Comparison of ENCODE assay signal across 1 cellular context in the genomic region with DNA sequence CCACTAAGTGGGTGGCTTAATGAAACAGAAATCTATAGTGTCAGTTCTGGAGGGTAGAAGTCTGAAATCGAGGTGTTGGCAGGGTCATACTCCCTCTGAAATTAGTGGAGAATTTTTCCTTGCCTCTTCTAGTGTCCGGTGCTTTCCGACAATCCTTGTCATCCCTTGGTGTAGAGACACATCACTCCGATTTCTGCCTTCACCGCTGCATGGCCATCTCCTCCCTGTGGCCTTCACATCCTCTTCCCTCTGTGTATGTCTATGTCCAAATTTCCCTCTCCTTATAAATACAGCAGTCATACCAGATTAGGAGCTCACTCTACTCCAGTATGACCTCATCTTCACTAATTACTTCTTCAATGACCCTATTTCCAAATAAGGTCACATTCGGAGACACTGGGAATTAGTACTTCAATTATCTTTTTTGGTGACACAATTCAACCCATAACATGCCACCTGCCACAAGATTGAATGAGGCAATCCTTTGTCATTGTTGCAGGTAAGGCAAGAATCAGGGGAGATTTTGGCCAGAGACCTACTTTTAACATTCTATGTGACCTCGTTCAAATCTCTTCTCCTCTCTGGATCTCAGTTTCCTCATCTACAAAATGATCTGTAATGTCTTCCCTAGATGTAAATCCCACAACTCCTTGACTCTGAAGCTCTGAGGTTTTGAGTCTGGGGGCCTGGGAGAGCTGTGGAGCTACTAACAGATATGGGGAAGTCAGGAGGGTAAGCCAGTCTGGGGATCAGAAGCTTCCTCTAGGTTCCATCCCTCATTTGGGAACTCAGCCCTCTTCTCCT.
TF ChIP-seq lines count a peak whose summit lies in the region.

No MANE protein-coding gene starts in this region.

TF ChIP-seq in K562, 482 proteins besides CTCF, POLR2A, EP300 and RAD21:
- no peak for TF ChIP-seq ZC3H11A (IDR thresholded peaks at IDR 0.05; ENCODE audit: low read depth, low read length)
- TF ChIP-seq ATF7 (IDR thresholded peaks at IDR 0.05) = peak; percentile 84
- TF ChIP-seq ARHGAP35 (IDR thresholded peaks at IDR 0.05; ENCODE audit: partially characterized antibody) = no peak
- TF ChIP-seq, protein P1, sequence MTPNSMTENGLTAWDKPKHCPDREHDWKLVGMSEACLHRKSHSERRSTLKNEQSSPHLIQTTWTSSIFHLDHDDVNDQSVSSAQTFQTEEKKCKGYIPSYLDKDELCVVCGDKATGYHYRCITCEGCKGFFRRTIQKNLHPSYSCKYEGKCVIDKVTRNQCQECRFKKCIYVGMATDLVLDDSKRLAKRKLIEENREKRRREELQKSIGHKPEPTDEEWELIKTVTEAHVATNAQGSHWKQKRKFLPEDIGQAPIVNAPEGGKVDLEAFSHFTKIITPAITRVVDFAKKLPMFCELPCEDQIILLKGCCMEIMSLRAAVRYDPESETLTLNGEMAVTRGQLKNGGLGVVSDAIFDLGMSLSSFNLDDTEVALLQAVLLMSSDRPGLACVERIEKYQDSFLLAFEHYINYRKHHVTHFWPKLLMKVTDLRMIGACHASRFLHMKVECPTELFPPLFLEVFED (CRISPR knock-in tag; conservative IDR thresholded peaks at IDR 0.05) = 0 out of 2 replicates have a peak, but pooled peaks have one; percentile 30
- peak; percentile 49; the same call in 1 of the 2 replicates for TF ChIP-seq GTF2E2 (tag; IDR thresholded peaks at IDR 0.05)
- TF ChIP-seq, protein P2, sequence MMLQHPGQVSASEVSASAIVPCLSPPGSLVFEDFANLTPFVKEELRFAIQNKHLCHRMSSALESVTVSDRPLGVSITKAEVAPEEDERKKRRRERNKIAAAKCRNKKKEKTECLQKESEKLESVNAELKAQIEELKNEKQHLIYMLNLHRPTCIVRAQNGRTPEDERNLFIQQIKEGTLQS (IDR thresholded peaks at IDR 0.05) = peak; percentile 88
- TF ChIP-seq, protein P2 (CRISPR knock-in tag; conservative IDR thresholded peaks at IDR 0.05) = no peak
- TF ChIP-seq, protein P3, sequence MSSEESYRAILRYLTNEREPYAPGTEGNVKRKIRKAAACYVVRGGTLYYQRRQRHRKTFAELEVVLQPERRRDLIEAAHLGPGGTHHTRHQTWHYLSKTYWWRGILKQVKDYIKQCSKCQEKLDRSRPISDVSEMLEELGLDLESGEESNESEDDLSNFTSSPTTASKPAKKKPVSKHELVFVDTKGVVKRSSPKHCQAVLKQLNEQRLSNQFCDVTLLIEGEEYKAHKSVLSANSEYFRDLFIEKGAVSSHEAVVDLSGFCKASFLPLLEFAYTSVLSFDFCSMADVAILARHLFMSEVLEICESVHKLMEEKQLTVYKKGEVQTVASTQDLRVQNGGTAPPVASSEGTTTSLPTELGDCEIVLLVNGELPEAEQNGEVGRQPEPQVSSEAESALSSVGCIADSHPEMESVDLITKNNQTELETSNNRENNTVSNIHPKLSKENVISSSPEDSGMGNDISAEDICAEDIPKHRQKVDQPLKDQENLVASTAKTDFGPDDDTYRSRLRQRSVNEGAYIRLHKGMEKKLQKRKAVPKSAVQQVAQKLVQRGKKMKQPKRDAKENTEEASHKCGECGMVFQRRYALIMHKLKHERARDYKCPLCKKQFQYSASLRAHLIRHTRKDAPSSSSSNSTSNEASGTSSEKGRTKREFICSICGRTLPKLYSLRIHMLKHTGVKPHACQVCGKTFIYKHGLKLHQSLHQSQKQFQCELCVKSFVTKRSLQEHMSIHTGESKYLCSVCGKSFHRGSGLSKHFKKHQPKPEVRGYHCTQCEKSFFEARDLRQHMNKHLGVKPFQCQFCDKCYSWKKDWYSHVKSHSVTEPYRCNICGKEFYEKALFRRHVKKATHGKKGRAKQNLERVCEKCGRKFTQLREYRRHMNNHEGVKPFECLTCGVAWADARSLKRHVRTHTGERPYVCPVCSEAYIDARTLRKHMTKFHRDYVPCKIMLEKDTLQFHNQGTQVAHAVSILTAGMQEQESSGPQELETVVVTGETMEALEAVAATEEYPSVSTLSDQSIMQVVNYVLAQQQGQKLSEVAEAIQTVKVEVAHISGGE (CRISPR knock-in tag; IDR thresholded peaks at IDR 0.05) = 0 out of 6 replicates have a peak, but pooled peaks of 1 of the 3 experiments have one; percentile 5
- no peak for TF ChIP-seq PYGO2 (tag; IDR thresholded peaks at IDR 0.05)
- TF ChIP-seq, protein P4, sequence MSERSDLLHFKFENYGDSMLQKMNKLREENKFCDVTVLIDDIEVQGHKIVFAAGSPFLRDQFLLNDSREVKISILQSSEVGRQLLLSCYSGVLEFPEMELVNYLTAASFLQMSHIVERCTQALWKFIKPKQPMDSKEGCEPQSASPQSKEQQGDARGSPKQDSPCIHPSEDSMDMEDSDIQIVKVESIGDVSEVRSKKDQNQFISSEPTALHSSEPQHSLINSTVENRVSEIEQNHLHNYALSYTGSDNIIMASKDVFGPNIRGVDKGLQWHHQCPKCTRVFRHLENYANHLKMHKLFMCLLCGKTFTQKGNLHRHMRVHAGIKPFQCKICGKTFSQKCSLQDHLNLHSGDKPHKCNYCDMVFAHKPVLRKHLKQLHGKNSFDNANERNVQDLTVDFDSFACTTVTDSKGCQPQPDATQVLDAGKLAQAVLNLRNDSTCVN (CRISPR knock-in tag; IDR thresholded peaks at IDR 0.05) = peak; percentile 81; the same call in 1 of the 2 replicates
- 0 out of 2 replicates have a peak, but pooled peaks have one; percentile 40 for TF ChIP-seq JUN (IDR thresholded peaks at IDR 0.05; ENCODE audit: borderline replicate concordance, low read depth, low read length)
- no peak for TF ChIP-seq JUN (CRISPR knock-in tag; IDR thresholded peaks at IDR 0.05; ENCODE audit: borderline replicate concordance)
- TF ChIP-seq ZKSCAN8 (CRISPR knock-in tag; IDR thresholded peaks at IDR 0.05) = peak; percentile 78; the same call in 1 of the 2 replicates
- peak; percentile 49; the same call in 1 of the 2 replicates for TF ChIP-seq FOSL1 (tag; conservative IDR thresholded peaks at IDR 0.05)
- TF ChIP-seq, protein P5, sequence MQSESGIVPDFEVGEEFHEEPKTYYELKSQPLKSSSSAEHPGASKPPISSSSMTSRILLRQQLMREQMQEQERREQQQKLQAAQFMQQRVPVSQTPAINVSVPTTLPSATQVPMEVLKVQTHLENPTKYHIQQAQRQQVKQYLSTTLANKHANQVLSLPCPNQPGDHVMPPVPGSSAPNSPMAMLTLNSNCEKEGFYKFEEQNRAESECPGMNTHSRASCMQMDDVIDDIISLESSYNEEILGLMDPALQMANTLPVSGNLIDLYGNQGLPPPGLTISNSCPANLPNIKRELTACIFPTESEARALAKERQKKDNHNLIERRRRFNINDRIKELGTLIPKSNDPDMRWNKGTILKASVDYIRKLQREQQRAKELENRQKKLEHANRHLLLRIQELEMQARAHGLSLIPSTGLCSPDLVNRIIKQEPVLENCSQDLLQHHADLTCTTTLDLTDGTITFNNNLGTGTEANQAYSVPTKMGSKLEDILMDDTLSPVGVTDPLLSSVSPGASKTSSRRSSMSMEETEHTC (IDR thresholded peaks at IDR 0.05) = no peak
- peak; percentile 73; the same call in 1 of the 2 replicates for TF ChIP-seq BACH1 (tag; IDR thresholded peaks at IDR 0.05)
- TF ChIP-seq ZNF584 (CRISPR knock-in tag; IDR thresholded peaks at IDR 0.05; ENCODE audit: low read depth) = peak; percentile 85
- TF ChIP-seq ZNF589 (CRISPR knock-in tag; IDR thresholded peaks at IDR 0.05; ENCODE audit: low read depth) = peak; percentile 75; the same call in 1 of the 2 replicates
- TF ChIP-seq CCAR2 (IDR thresholded peaks at IDR 0.05; ENCODE audit: low read depth, low read length) = no peak
- TF ChIP-seq CEBPG (CRISPR knock-in tag; IDR thresholded peaks at IDR 0.05) = peak; percentile 68; the same call in 1 of the 2 replicates
- peak; percentile 45 to 96; a peak in 3 of 4 replicates for TF ChIP-seq CEBPG (tag; conservative IDR thresholded peaks at IDR 0.05 in 1 of 2, IDR thresholded peaks at IDR 0.05 in 1 of 2)
- TF ChIP-seq POLR2AphosphoS5 (IDR thresholded peaks at IDR 0.05; ENCODE audit: control insufficient read depth, insufficient read depth, low read depth, low read length) = no peak
- TF ChIP-seq ZNF175 (CRISPR knock-in tag; IDR thresholded peaks at IDR 0.05; ENCODE audit: low read depth) = peak; percentile 96
- peak; percentile 47 for TF ChIP-seq JUND (IDR thresholded peaks at IDR 0.05; ENCODE audit: borderline replicate concordance, low read depth, low read length)
- peak; percentile 62; the same call in 1 of the 3 replicates for TF ChIP-seq JUND (tag; IDR thresholded peaks at IDR 0.05; ENCODE audit: borderline replicate concordance, low read depth, low read length)
- TF ChIP-seq SRF (CRISPR knock-in tag; IDR thresholded peaks at IDR 0.05) = peak; percentile 51 to 94; a peak in 3 of 4 replicates
- TF ChIP-seq, protein P6, sequence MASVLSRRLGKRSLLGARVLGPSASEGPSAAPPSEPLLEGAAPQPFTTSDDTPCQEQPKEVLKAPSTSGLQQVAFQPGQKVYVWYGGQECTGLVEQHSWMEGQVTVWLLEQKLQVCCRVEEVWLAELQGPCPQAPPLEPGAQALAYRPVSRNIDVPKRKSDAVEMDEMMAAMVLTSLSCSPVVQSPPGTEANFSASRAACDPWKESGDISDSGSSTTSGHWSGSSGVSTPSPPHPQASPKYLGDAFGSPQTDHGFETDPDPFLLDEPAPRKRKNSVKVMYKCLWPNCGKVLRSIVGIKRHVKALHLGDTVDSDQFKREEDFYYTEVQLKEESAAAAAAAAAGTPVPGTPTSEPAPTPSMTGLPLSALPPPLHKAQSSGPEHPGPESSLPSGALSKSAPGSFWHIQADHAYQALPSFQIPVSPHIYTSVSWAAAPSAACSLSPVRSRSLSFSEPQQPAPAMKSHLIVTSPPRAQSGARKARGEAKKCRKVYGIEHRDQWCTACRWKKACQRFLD (CRISPR knock-in tag; IDR thresholded peaks at IDR 0.05) = peak; percentile 39; the same call in 1 of the 2 replicates
- peak; percentile 38; the same call in 1 of the 2 replicates for TF ChIP-seq ZEB2 (IDR thresholded peaks at IDR 0.05)
TF ChIP-seq in K562: peak in this region for 18.
